ENCODE assay signal across 22 cellular contexts in the genomic region with DNA sequence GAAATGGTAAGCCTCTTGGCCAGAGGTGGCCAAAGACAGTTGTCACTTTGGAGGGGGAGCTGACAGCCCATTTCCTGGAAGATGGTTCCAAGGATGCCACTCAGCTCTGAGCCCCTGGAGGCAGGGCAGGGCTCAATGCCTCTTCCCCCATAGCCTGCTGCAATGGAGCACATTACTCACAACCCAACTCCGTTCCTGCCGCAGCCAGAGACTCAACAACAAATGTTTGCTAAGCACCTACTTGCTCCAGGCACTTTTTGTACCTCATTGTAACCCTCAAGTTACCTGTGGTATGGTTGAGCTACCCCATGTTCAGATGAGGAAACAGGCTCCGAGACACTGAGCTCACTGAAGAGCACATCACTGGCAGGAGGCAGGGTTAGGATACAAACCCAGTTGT. TPM values are rescaled to one million over a fixed set of nuclear protein-coding genes. Genes with fewer than 3 reads are reported as not detected.
DNase-seq lines count a peak whose midpoint lies in the region; ATAC-seq, FAIRE-seq and TF ChIP-seq lines count a peak whose summit lies in the region.
"Had no signal": no experiment of that assay in that cellular context is flagged by ENCODE, and none has a peak within 500 bp of the region (broad histone marks: within the 10 kb centered on the region; RNA-seq: fewer than 3 reads in every experiment).

No MANE protein-coding gene starts in this region.

- intact Hi-C loops in mammary epithelial cell (cut with micrococcal nuclease): loop anchor here (2.0 to 5.0 kb wide), 2 partner anchors 14 to 47 kb away; no protein-coding TSS in a partner anchor
- intact Hi-C loops in lower lobe of right lung (cut with DNase I): no loop called here
- intact Hi-C loops in sciatic nerve (cut with DNase I): no loop called here
- intact Hi-C loops in transverse colon (cut with DNase I; ENCODE audit: low total_unique reads): loop anchor here (5.0 kb wide), 1 partner anchor 42 kb away; no protein-coding TSS in a partner anchor

- H2AFZ ChIP-seq in mammary epithelial cell (ENCODE audit: low read depth, low read length): peak overlapping the region; percentile 0
- H2AFZ ChIP-seq: GM23248 had no signal

- H3K9me3 ChIP-seq in mammary epithelial cell (replicated peaks; ENCODE audit: insufficient read depth, low read length) (no peaks in the 10 kb centered on the region), lower lobe of right lung (no peaks in the 10 kb centered on the region), suprapubic skin (no peaks in the 10 kb centered on the region), transverse colon (no peaks in the 10 kb centered on the region)
- H3K9me3 ChIP-seq: SJSA1 had no signal

- dilution Hi-C loops in mammary epithelial cell (cut with HindIII; ENCODE audit: low sequenced_read_pairs): no loop called here

- peaks cover 46% of the 10 kb centered on the region for H3K4me1 ChIP-seq in mammary epithelial cell (ENCODE audit: insufficient read depth, low read length)
- peaks cover 60% of the 10 kb centered on the region for H3K4me1 ChIP-seq in lower lobe of right lung
- H3K4me1 ChIP-seq in suprapubic skin: peaks cover 66% of the 10 kb centered on the region
- peaks cover 3 to 45% (median 41%) of the 10 kb centered on the region in 4 donors for H3K4me1 ChIP-seq in transverse colon
- H3K4me1 ChIP-seq: SJSA1 had no signal

- H3K36me3 ChIP-seq in mammary epithelial cell (ENCODE audit: insufficient read depth, low read length) (no peaks in the 10 kb centered on the region), lower lobe of right lung (no peaks in the 10 kb centered on the region), suprapubic skin (no peaks in the 10 kb centered on the region), transverse colon (no peaks in the 10 kb centered on the region)
- H3K36me3 ChIP-seq: SJSA1 had no signal

- no peak for ATAC-seq in lower lobe of right lung
- ATAC-seq in sciatic nerve: no peak
- ATAC-seq: activated CD4-positive, alpha-beta T cell treated with anti-CD3 and anti-CD28 coated beads for 36 hours had no signal

- H3K27me3 ChIP-seq in mammary epithelial cell (ENCODE audit: insufficient read depth, low read length) (no peaks in the 10 kb centered on the region), lower lobe of right lung (ENCODE audit: low read depth) (no peaks in the 10 kb centered on the region), suprapubic skin (no peaks in the 10 kb centered on the region), transverse colon (no peaks in the 10 kb centered on the region)
- H3K27me3 ChIP-seq: SJSA1 had no signal

- FAIRE-seq in HTR-8/SVneo (lab: Jason Lieb, UNC): peak; percentile 48
- FAIRE-seq: colon, frontal cortex had no signal

- TSS peak; percentile 92 for BruUV-seq in mammary epithelial cell (replicated peaks; lab: Mats Ljungman, UMichigan)

- H3K79me2 ChIP-seq in mammary epithelial cell (ENCODE audit: insufficient read depth, low read length): no peaks in the 10 kb centered on the region

- WGBS in mammary epithelial cell (ENCODE audit: low coverage, missing lambda C conversion rate): 0% methylated on average over 2 of the region's 3 CpGs
- WGBS in suprapubic skin: 100% methylated on average over 3 of the region's 3 CpGs
- 95 to 100% methylated on average over 1 to 3 of the region's 3 CpGs for WGBS in transverse colon (ENCODE audit: low coverage in 1 of 2), 2 donors

- no peaks in the 10 kb centered on the region for H4K20me1 ChIP-seq in mammary epithelial cell (ENCODE audit: insufficient read depth, low read length)

- peak overlapping the region; percentile 80 for H3K27ac ChIP-seq in mammary epithelial cell (ENCODE audit: insufficient read depth, low read depth, low read length)
- peak overlapping the region; percentile 69 for H3K27ac ChIP-seq in lower lobe of right lung
- peak overlapping the region; percentile 88 for H3K27ac ChIP-seq in suprapubic skin
- peak overlapping the region in 2 of 4 donors; percentile 80 for H3K27ac ChIP-seq in transverse colon
- H3K27ac ChIP-seq: GM23248, SJSA1 had no signal

- no peak for TF ChIP-seq EP300 in suprapubic skin (IDR thresholded peaks at IDR 0.05)
- no peak for TF ChIP-seq EP300 in transverse colon (IDR thresholded peaks at IDR 0.05; ENCODE audit: low read depth)

- H3K4me3 ChIP-seq in mammary epithelial cell (replicated peaks in 1 of 3; ENCODE audit: insufficient read depth in 1 of 3, low read depth in 2 of 3, low read length in 3 of 3): no peak overlapping the region
- no peak overlapping the region for H3K4me3 ChIP-seq in lower lobe of right lung
- no peak overlapping the region for H3K4me3 ChIP-seq in suprapubic skin
- H3K4me3 ChIP-seq in transverse colon: no peak overlapping the region
- H3K4me3 ChIP-seq: GM23248, SJSA1 had no signal

- H3K4me2 ChIP-seq in mammary epithelial cell (ENCODE audit: insufficient read depth, low read depth, low read length): no peak overlapping the region

- TF ChIP-seq POLR2A in suprapubic skin (IDR thresholded peaks at IDR 0.05): no peak
- no peak for TF ChIP-seq POLR2A in transverse colon (IDR thresholded peaks at IDR 0.05)

- CTCF ChIA-PET in mammary epithelial cell (lab: Charles Lee; ENCODE audit: low non-redundant PET): interaction anchor here (0.6 kb wide), 1 partner anchor 14 kb away, joined by 4 read pairs; no protein-coding TSS in a partner anchor

- H3K9ac ChIP-seq in mammary epithelial cell (ENCODE audit: insufficient read depth, low read length): no peak overlapping the region
- H3K9ac ChIP-seq: GM23248 had no signal

- in situ Hi-C loops in mammary epithelial cell (cut with MboI; ENCODE audit: low sequenced_read_pairs in 2 of 2): no loop called here
- in situ Hi-C loops in transverse colon (cut with MboI; ENCODE audit: low pct_ligation_motif_present in 1 of 4, low pct_unique_long_range_greater_than_20kb in 1 of 4, low sequenced_read_pairs in 3 of 4): loop anchor here in 1 of 4 donors (10.0 kb wide), 1 partner anchor 54 kb away; no protein-coding TSS in a partner anchor

- no peak for TF ChIP-seq CTCF in mammary epithelial cell (conservative IDR thresholded peaks at IDR 0.05 in 1 of 2, IDR thresholded peaks at IDR 0.05 in 1 of 2; ENCODE audit: extremely low read depth in 1 of 2, insufficient read depth in 1 of 2, low read depth in 1 of 2, low read length in 2 of 2)
- TF ChIP-seq CTCF in lower lobe of right lung (IDR thresholded peaks at IDR 0.05): no peak
- no peak for TF ChIP-seq CTCF in suprapubic skin (IDR thresholded peaks at IDR 0.05)
- no peak for TF ChIP-seq CTCF in transverse colon (IDR thresholded peaks at IDR 0.05)

- no peak for DNase-seq in HTR-8/SVneo (ENCODE audit: insufficient read length, low spot score)
- DNase-seq in mammary epithelial cell: peak; percentile 81
- no peak for DNase-seq in lower lobe of right lung
- no peak for DNase-seq in suprapubic skin (ENCODE audit: low spot score in 2 of 2)
- DNase-seq in sciatic nerve (ENCODE audit: low spot score): no peak
- no peak for DNase-seq in T-helper 1 cell
- no peak for DNase-seq in activated CD4-positive, CD25-positive, alpha-beta regulatory T cell treated with anti-CD3 and anti-CD28 coated beads, Interleukin-2, amount 50 U/mL, for 72 hours
- DNase-seq in transverse colon: no peak
- DNase-seq: activated CD4-positive, alpha-beta T cell treated with anti-CD3 and anti-CD28 coated beads for 36 hours; activated effector memory CD4-positive, alpha-beta T cell treated with Interleukin-2 at 50 U/mL for 16 hours; amniotic stem cell; CD4-positive, alpha-beta memory T cell; DND-41; GM23248; NCI-H526 treated with DMSO at 0.1 percent for 48 hours; OCI-M1; stimulated activated CD4-positive, alpha-beta T cell treated with anti-CD3 and anti-CD28 coated beads, Interleukin-2, amount 100 ng/mL, for 48 hours; substantia nigra; T-helper 9 cell had no signal

RNA-seq across cellular contexts. Expression of a gene that starts 19.5 kb away (rescaled TPM):
- 10 to 100 TPM; 41.3 to 49.4 TPM for total RNA-seq in mammary epithelial cell
- polyA plus RNA-seq in mammary epithelial cell: 14.0 TPM
- 13.7 TPM for polyA minus RNA-seq in mammary epithelial cell
- total RNA-seq in lower lobe of right lung: 44.3 TPM
- 10 to 100 TPM; 44.7 to 72.7 (median 65.6) TPM for total RNA-seq in suprapubic skin
- 59.6 TPM for total RNA-seq in sciatic nerve
- 10 to 100 TPM; 21.0 to 53.5 (median 32.5) TPM for total RNA-seq in transverse colon

Comparison
In these comparisons a context has a peak if more than half of its experiments do, and no peak if none do; other contexts are left out.
1. intact Hi-C loops: an anchor here in mammary epithelial cell (2.0 to 5.0 kb wide) and transverse colon (5.0 kb wide); none called in lower lobe of right lung and sciatic nerve.